1 cellular context compared by ENCODE assay signal in genomic region chr10:71845410-71846406, GRCh38.
TF ChIP-seq lines count a peak whose summit lies in the region.

No MANE protein-coding gene starts in this region.

TF ChIP-seq in liver, 16 proteins besides CTCF, POLR2A, EP300 and RAD21 (continued from another document):
- TF ChIP-seq REST (IDR thresholded peaks at IDR 0.05): no peak
